ENCODE assay signal across 8 cellular contexts in the genomic region with DNA sequence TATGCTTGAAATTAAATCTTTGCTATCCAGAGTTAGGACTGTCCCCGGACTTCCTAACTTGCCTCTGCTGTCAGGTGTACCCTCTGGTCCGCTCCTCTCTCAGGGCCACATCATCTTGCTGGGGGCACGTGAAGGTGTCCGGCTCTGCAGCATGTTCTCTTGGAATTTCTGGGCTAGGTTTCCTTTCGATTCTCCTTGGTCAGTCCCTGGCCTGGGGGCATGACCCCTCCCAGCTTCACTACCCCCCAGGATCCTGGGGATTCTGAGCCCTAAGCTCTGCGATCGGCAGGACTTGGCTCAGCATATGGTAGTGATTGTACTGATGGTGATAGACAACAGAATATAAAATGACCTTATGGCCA. TPM values are rescaled to one million over a fixed set of nuclear protein-coding genes. Genes with fewer than 3 reads are reported as not detected.
DNase-seq lines count a peak whose midpoint lies in the region; ATAC-seq and TF ChIP-seq lines count a peak whose summit lies in the region.

No MANE protein-coding gene starts in this region.

- ATAC-seq in T-cell (replicated peaks in 1 of 4) (no peak), GM21737 (IDR thresholded peaks at IDR 0.05; ENCODE audit: unreplicated experiment) (no peak), GM18505 (IDR thresholded peaks at IDR 0.05; ENCODE audit: unreplicated experiment) (no peak)

- H3K36me3 ChIP-seq in skeletal muscle satellite cell (ENCODE audit: insufficient read depth, low read length) = peaks cover 4% of the 10 kb centered on the region

- no peak for TF ChIP-seq CTCF in GM12875 (IDR thresholded peaks at IDR 0.05; ENCODE audit: borderline replicate concordance, insufficient read depth, low read depth, low read length)
- TF ChIP-seq CTCF in fibroblast of pulmonary artery (IDR thresholded peaks at IDR 0.05; ENCODE audit: low read length, missing control alignments) = no peak
- no peak for TF ChIP-seq CTCF in lower leg skin (IDR thresholded peaks at IDR 0.05)

- H3K4me3 Mint-ChIP-seq in T-cell = peak overlapping the region; percentile 79 to 88 (median 84)

- H3K27ac Mint-ChIP-seq in T-cell = peak overlapping the region; percentile 90 to 95

- H3K27me3 ChIP-seq in skeletal muscle satellite cell (ENCODE audit: control insufficient read depth, insufficient read depth, low read length) = no peaks in the 10 kb centered on the region

- peak overlapping the region; percentile 49 for H3K9ac ChIP-seq in skeletal muscle satellite cell (ENCODE audit: low read depth, low read length)

- no peaks in the 10 kb centered on the region for H3K9me3 Mint-ChIP-seq in T-cell

- no peaks in the 10 kb centered on the region for H3K9me3 ChIP-seq in skeletal muscle satellite cell (replicated peaks; ENCODE audit: low read length)

- TF ChIP-seq POLR2A in lower leg skin (IDR thresholded peaks at IDR 0.05) (no peak), GM18505 (IDR thresholded peaks at IDR 0.05; ENCODE audit: borderline replicate concordance, extremely low read depth, insufficient read depth, insufficient read length) (no peak)

- intact Hi-C loops in lower leg skin (cut with DNase I; ENCODE audit: low total_unique reads) = no loop called here

- peaks cover under 1% of the 10 kb centered on the region for H3K36me3 Mint-ChIP-seq in T-cell

- WGBS in lower leg skin, 2 donors = 60 to 71% methylated on average over 7 of the region's 7 CpGs

- peaks cover 25 to 35% (median 28%) of the 10 kb centered on the region in 3 donors for H3K4me1 Mint-ChIP-seq in T-cell

- peak overlapping the region; percentile 89 for H3K4me2 ChIP-seq in skeletal muscle satellite cell (ENCODE audit: low read length)

- DNase-seq in T-cell (no peak), fibroblast of pulmonary artery (ENCODE audit: low read depth) (no peak), lower leg skin (ENCODE audit: low spot score in 2 of 2) (no peak), NCI-H2107 (lab: John Stamatoyannopoulos, UW) (no peak)

- CTCF ChIA-PET in T-cell (lab: Charles Lee) = interaction anchor here in 1 of 2 donors (1.5 kb wide), 2 partner anchors 10 to 13 kb away, joined by 4 read pairs; no protein-coding TSS in a partner anchor

- no peaks in the 10 kb centered on the region for H3K27me3 Mint-ChIP-seq in T-cell

- peak overlapping the region; percentile 53 for H3K4me3 ChIP-seq in GM12875 (ENCODE audit: low read depth, low read length)
- peak overlapping the region; percentile 43 for H3K4me3 ChIP-seq in fibroblast of pulmonary artery (replicated peaks; ENCODE audit: low read depth, low read length)
- peak overlapping the region; percentile 65 for H3K4me3 ChIP-seq in skeletal muscle satellite cell (ENCODE audit: low read length)
- H3K4me3 ChIP-seq in lower leg skin (ENCODE audit: low read depth, poor library complexity, severe bottlenecking) = no peak overlapping the region

- POLR2A ChIA-PET in T-cell (lab: Charles Lee) = interaction anchor here in 1 of 2 donors (0.6 kb wide), 1 partner anchor 155 kb away, joined by 3 read pairs; no protein-coding TSS in a partner anchor

- H3K4me1 ChIP-seq in skeletal muscle satellite cell (ENCODE audit: control insufficient read depth, insufficient read depth, low read length) = peaks cover 21% of the 10 kb centered on the region

RNA-seq across cellular contexts. Expression of a gene that starts 5.1 kb away (rescaled TPM):
- total RNA-seq in T-cell (100 to 1,000 TPM; 108 to 132 (median 126) TPM), lower leg skin (100 to 1,000 TPM; 117 to 195 (median 124) TPM)
- 249 and 305 TPM in 2 replicates for total RNA-seq in skeletal muscle satellite cell (2012; rRNA removed)

RNA-seq across cellular contexts. Expression of a gene that starts 44.3 kb away (rescaled TPM):
- total RNA-seq in T-cell (10 to 100 TPM in 4 of 5 donors, 1 to 10 TPM in 1; 9.4 to 14.8 (median 14.2) TPM), lower leg skin (10 to 100 TPM in 2 of 4 donors, 1 to 10 TPM in 2; 6.5 to 16.4 (median 12.6) TPM)
- total RNA-seq in skeletal muscle satellite cell (2012; rRNA removed) = 17.7 and 18.6 TPM in 2 replicates
